15 cellular contexts compared by ENCODE assay signal in genomic region chr13:46519177-46519576, GRCh38. TPM values are rescaled to one million over a fixed set of nuclear protein-coding genes. Genes with fewer than 3 reads are reported as not detected.
DNase-seq lines count a peak whose midpoint lies in the region; ATAC-seq and TF ChIP-seq lines count a peak whose summit lies in the region.
"Had no signal": no experiment of that assay in that cellular context is flagged by ENCODE, and none has a peak within 500 bp of the region (broad histone marks: within the 10 kb centered on the region; RNA-seq: fewer than 3 reads in every experiment).

No MANE protein-coding gene starts in this region.

- TF ChIP-seq CTCF in DND-41 (IDR thresholded peaks at IDR 0.05; ENCODE audit: borderline replicate concordance, extremely low read depth, low read length, poor library complexity, severe bottlenecking), result no peak
- no peak for TF ChIP-seq CTCF in endothelial cell (IDR thresholded peaks at IDR 0.05; ENCODE audit: unreplicated experiment)
- TF ChIP-seq CTCF in smooth muscle cell (IDR thresholded peaks at IDR 0.05; ENCODE audit: borderline replicate concordance, insufficient read depth, poor library complexity, severe bottlenecking), result no peak
- TF ChIP-seq CTCF in vagina (IDR thresholded peaks at IDR 0.05), result no peak
- TF ChIP-seq CTCF in glutamatergic neuron (IDR thresholded peaks at IDR 0.05; ENCODE audit: partially characterized antibody, unreplicated experiment), result no peak

- H3K9ac ChIP-seq in DND-41 (ENCODE audit: low read depth, low read length), result no peak overlapping the region
- H3K9ac ChIP-seq in smooth muscle cell (ENCODE audit: low read depth), result no peak overlapping the region
- H3K9ac ChIP-seq: BLaER1 treated with 17β-estradiol and CSF1 and Interleukin-3, amounts not matched to agents 10 nM and 100 nM; GM23248 had no signal

- H4K20me1 ChIP-seq in DND-41 (ENCODE audit: insufficient read depth, low read length), result no peaks in the 10 kb centered on the region
- no peaks in the 10 kb centered on the region for H4K20me1 ChIP-seq in smooth muscle cell (ENCODE audit: low read depth)
- H4K20me1 ChIP-seq: BLaER1 treated with 17β-estradiol and CSF1 and Interleukin-3, amounts not matched to agents 10 nM and 100 nM had no signal

- TF ChIP-seq POLR2A in vagina (IDR thresholded peaks at IDR 0.05), result no peak

- H3K4me3 Mint-ChIP-seq in endothelial cell (ENCODE audit: unreplicated experiment), result no peak overlapping the region
- no peak overlapping the region for H3K4me3 Mint-ChIP-seq in glutamatergic neuron (ENCODE audit: unreplicated experiment)
- H3K4me3 Mint-ChIP-seq: B cell; CD8-positive, alpha-beta T cell had no signal

- H3K4me3 ChIP-seq in DND-41 (ENCODE audit: low read depth in 1 of 2, low read length in 2 of 2) (no peak overlapping the region), smooth muscle cell (no peak overlapping the region), vagina (no peak overlapping the region)
- H3K4me3 ChIP-seq: BLaER1 treated with 17β-estradiol and CSF1 and Interleukin-3, amounts not matched to agents 10 nM and 100 nM; GM12878; GM23248 had no signal

- H3K27me3 Mint-ChIP-seq in endothelial cell (ENCODE audit: unreplicated experiment) (no peaks in the 10 kb centered on the region), glutamatergic neuron (ENCODE audit: unreplicated experiment) (peaks cover 4% of the 10 kb centered on the region)

- H3F3A ChIP-seq in smooth muscle cell (ENCODE audit: low read depth), result no peaks in the 10 kb centered on the region

- intact Hi-C loops in vagina (cut with DNase I), result no loop called here

- peak; percentile 72 for DNase-seq in DND-41
- DNase-seq in endothelial cell (ENCODE audit: low spot score), result no peak
- DNase-seq in smooth muscle cell (lab: John Stamatoyannopoulos, UW; ENCODE audit: unreplicated experiment), result no peak
- DNase-seq in vagina (ENCODE audit: extremely low spot score in 2 of 2), result no peak
- no peak for DNase-seq in glutamatergic neuron
- DNase-seq: Calu3; CD8-positive, alpha-beta T cell; DMS79 treated with DMSO at 0.1 percent for 48 hours; EL; GM23248; HCEC 1CT had no signal

- H3K36me3 ChIP-seq in DND-41 (ENCODE audit: insufficient read depth, low read length) (no peaks in the 10 kb centered on the region), smooth muscle cell (ENCODE audit: low read depth) (no peaks in the 10 kb centered on the region), vagina (no peaks in the 10 kb centered on the region)
- H3K36me3 ChIP-seq: BLaER1 treated with 17β-estradiol and CSF1 and Interleukin-3, amounts not matched to agents 10 nM and 100 nM had no signal

- no peaks in the 10 kb centered on the region for H3K36me3 Mint-ChIP-seq in endothelial cell (ENCODE audit: low read depth, unreplicated experiment)
- H3K36me3 Mint-ChIP-seq in glutamatergic neuron (ENCODE audit: unreplicated experiment), result peaks cover 6% of the 10 kb centered on the region
- H3K36me3 Mint-ChIP-seq: CD8-positive, alpha-beta T cell had no signal

- H2AFZ ChIP-seq in DND-41 (ENCODE audit: low read depth, low read length) (no peak overlapping the region), smooth muscle cell (ENCODE audit: low read depth) (no peak overlapping the region)
- H2AFZ ChIP-seq: GM23248 had no signal

- H3K4me2 ChIP-seq in DND-41 (ENCODE audit: insufficient read depth, low read length) (no peak overlapping the region), smooth muscle cell (no peak overlapping the region)
- H3K4me2 ChIP-seq: BLaER1 treated with 17β-estradiol and CSF1 and Interleukin-3, amounts not matched to agents 10 nM and 100 nM had no signal

- H3K9me3 ChIP-seq in DND-41 (ENCODE audit: insufficient read depth, low read length, severe bottlenecking) (peaks cover 5% of the 10 kb centered on the region), smooth muscle cell (replicated peaks; ENCODE audit: low read depth) (no peaks in the 10 kb centered on the region), vagina (no peaks in the 10 kb centered on the region)

- H3K4me1 ChIP-seq in DND-41 (ENCODE audit: insufficient read depth, low read length), result peaks cover 15% of the 10 kb centered on the region
- no peaks in the 10 kb centered on the region for H3K4me1 ChIP-seq in smooth muscle cell (ENCODE audit: low read depth)
- peaks cover 39% of the 10 kb centered on the region for H3K4me1 ChIP-seq in vagina

- peaks cover 42% of the 10 kb centered on the region for H3K4me1 Mint-ChIP-seq in endothelial cell (ENCODE audit: unreplicated experiment)
- peaks cover 1% of the 10 kb centered on the region for H3K4me1 Mint-ChIP-seq in glutamatergic neuron (ENCODE audit: low read depth, unreplicated experiment)
- H3K4me1 Mint-ChIP-seq: B cell had no signal

- H3K27ac Mint-ChIP-seq in endothelial cell (ENCODE audit: unreplicated experiment) (peak overlapping the region; percentile 95), glutamatergic neuron (ENCODE audit: unreplicated experiment) (no peak overlapping the region)
- H3K27ac Mint-ChIP-seq: B cell; CD8-positive, alpha-beta T cell had no signal

- 98% methylated on average over 4 of the region's 4 CpGs for WGBS in smooth muscle cell (ENCODE audit: low lambda C conversion rate)

- no peak overlapping the region for H3K27ac ChIP-seq in DND-41 (ENCODE audit: low read length)
- peak overlapping the region; percentile 63 for H3K27ac ChIP-seq in smooth muscle cell (ENCODE audit: low read depth)
- peak overlapping the region; percentile 44 for H3K27ac ChIP-seq in vagina
- H3K27ac ChIP-seq: BLaER1 treated with 17β-estradiol and CSF1 and Interleukin-3, amounts not matched to agents 10 nM and 100 nM; GM23248 had no signal

- H3K79me2 ChIP-seq in DND-41 (ENCODE audit: insufficient read depth, low read length) (no peaks in the 10 kb centered on the region), smooth muscle cell (ENCODE audit: low read depth) (no peaks in the 10 kb centered on the region)

- ATAC-seq in DND-41 (ENCODE audit: insufficient read depth, low read depth) (peak; percentile 91), HG03460 (IDR thresholded peaks at IDR 0.05; ENCODE audit: unreplicated experiment) (no peak)
- ATAC-seq: CD8-positive, alpha-beta T cell; GM12878 had no signal

- H3K9me3 Mint-ChIP-seq in endothelial cell (ENCODE audit: unreplicated experiment), result peaks cover 4% of the 10 kb centered on the region
- H3K9me3 Mint-ChIP-seq in glutamatergic neuron (ENCODE audit: unreplicated experiment), result peaks cover 9% of the 10 kb centered on the region

- H3K27me3 ChIP-seq in DND-41 (ENCODE audit: insufficient read depth, low read length, poor library complexity), result no peaks in the 10 kb centered on the region
- no peaks in the 10 kb centered on the region for H3K27me3 ChIP-seq in smooth muscle cell (ENCODE audit: low read depth)
- H3K27me3 ChIP-seq in vagina, result no peaks in the 10 kb centered on the region

RNA-seq across cellular contexts. Expression of gene LRCH1, which starts 33.8 kb away (rescaled TPM):
- total RNA-seq in endothelial cell (ENCODE audit: unreplicated experiment) (45.6 TPM), smooth muscle cell (15.9 and 27.7 TPM in 2 replicates), vagina (21.4 TPM), glutamatergic neuron (ENCODE audit: unreplicated experiment) (40.6 TPM)
- polyA plus RNA-seq in smooth muscle cell, result 9.2 and 9.4 TPM in 2 replicates
